Comparison of ENCODE assay signal across 8 cellular contexts in genomic region chr19:18682807-18683108, GRCh38. TPM values are rescaled to one million over a fixed set of nuclear protein-coding genes. Genes with fewer than 3 reads are reported as not detected.
DNase-seq lines count a peak whose midpoint lies in the region; ATAC-seq and TF ChIP-seq lines count a peak whose summit lies in the region.

No MANE protein-coding gene starts in this region.

- H3K27ac ChIP-seq in AG04450 (ENCODE audit: low read depth, low read length) (no peak overlapping the region), IMR-90 (ENCODE audit: insufficient read depth, low read length) (peak overlapping the region; percentile 85), breast epithelium (peak overlapping the region; percentile 83 to 91), muscle layer of colon (ENCODE audit: low read depth, low read length) (no peak overlapping the region)

- H2BK15ac ChIP-seq in IMR-90 (ENCODE audit: low read depth, low read length), result peak overlapping the region; percentile 34; the same call in 1 of the 3 replicates

- WGBS in IMR-90 (ENCODE audit: extremely low coverage in 2 of 2, insufficient read length in 1 of 2), 2 experiments, result no CpG with 5 or more reads among the region's 8 CpGs

- H2BK5ac ChIP-seq in IMR-90 (ENCODE audit: low read depth, low read length, poor library complexity, severe bottlenecking), result peak overlapping the region; percentile 61

- intact Hi-C loops in IMR-90 (cut with micrococcal nuclease) (no loop called here), breast epithelium (cut with DNase I; ENCODE audit: low total_unique reads) (loop anchor here (1.0 to 5.0 kb wide), 2 partner anchors 24 to 1360 kb away; no protein-coding TSS in a partner anchor)

- TF ChIP-seq CTCF in AG04450 (IDR thresholded peaks at IDR 0.05; ENCODE audit: low read depth, low read length), result no peak
- TF ChIP-seq CTCF in IMR-90 (conservative IDR thresholded peaks at IDR 0.05; ENCODE audit: low read depth, low read length), result no peak
- TF ChIP-seq CTCF in breast epithelium (IDR thresholded peaks at IDR 0.05), result no peak

- peak overlapping the region; percentile 91 for H3K4ac ChIP-seq in IMR-90 (ENCODE audit: low read depth, low read length)

- peak overlapping the region; percentile 72; the same call in 1 of the 2 replicates for H3K23ac ChIP-seq in IMR-90 (ENCODE audit: low read depth, low read length)

- in situ Hi-C loops in IMR-90 (cut with MboI; ENCODE audit: low sequenced_read_pairs), result no loop called here

- BruUV-seq in IMR-90 (replicated peaks; lab: Mats Ljungman, UMichigan), result no TSS peak

- H4K20me1 ChIP-seq in IMR-90 (ENCODE audit: insufficient read depth, low read length), result peaks cover 28% of the 10 kb centered on the region

- H2BK20ac ChIP-seq in IMR-90 (ENCODE audit: low read depth, low read length), result 0 out of 2 replicates have a peak overlapping the region, but pooled peaks have one; percentile 20

- peak overlapping the region; percentile 96 for H3K14ac ChIP-seq in IMR-90 (replicated peaks; ENCODE audit: low read depth, low read length)

- H3K4me3 ChIP-seq in AG04450 (ENCODE audit: low read depth, low read length), result peak overlapping the region; percentile 59
- H3K4me3 ChIP-seq in IMR-90 (ENCODE audit: insufficient read depth, low read depth, low read length), result peak overlapping the region; percentile 53
- H3K4me3 ChIP-seq in breast epithelium, result peak overlapping the region; percentile 53 to 88 (median 56)
- H3K4me3 ChIP-seq in muscle layer of colon (ENCODE audit: low read depth in 1 of 2, low read length in 2 of 2), result peak overlapping the region; percentile 50 to 55

- H3K36me3 ChIP-seq in IMR-90 (ENCODE audit: control insufficient read depth, insufficient read depth, low read length) (no peaks in the 10 kb centered on the region), breast epithelium (no peaks in the 10 kb centered on the region), muscle layer of colon (ENCODE audit: insufficient read depth, low read length) (no peaks in the 10 kb centered on the region)

- DNase-seq in AG04450 (ENCODE audit: low read depth, low spot score) (no peak), IMR-90 (no peak), breast epithelium (ENCODE audit: low spot score in 2 of 2) (no peak), NCI-H2227 (lab: John Stamatoyannopoulos, UW; ENCODE audit: unreplicated experiment) (no peak), NCI-H2029 (lab: John Stamatoyannopoulos, UW) (no peak), mesenteric fat pad (ENCODE audit: low spot score) (no peak)

- no peak for TF ChIP-seq RAD21 in IMR-90 (IDR thresholded peaks at IDR 0.05; ENCODE audit: low read length)

- H3K4me1 ChIP-seq in IMR-90 (ENCODE audit: control insufficient read depth, insufficient read depth, low read length) (peaks cover 25% of the 10 kb centered on the region), breast epithelium (peaks cover 0 to 6% of the 10 kb centered on the region in 2 donors), muscle layer of colon (ENCODE audit: insufficient read depth, low read length) (peaks cover 25% of the 10 kb centered on the region)

- peak overlapping the region; percentile 56; the same call in 1 of the 2 replicates for H3K18ac ChIP-seq in IMR-90 (ENCODE audit: low read depth, low read length)

- H3K79me1 ChIP-seq in IMR-90 (ENCODE audit: low read depth in 1 of 2, low read length in 2 of 2), result peaks cover 24 to 40% of the 10 kb centered on the region in 2 experiments

- H2AK5ac ChIP-seq in IMR-90 (ENCODE audit: low read depth, low read length), result peak overlapping the region; percentile 76

- dilution Hi-C loops in IMR-90 (cut with HindIII; ENCODE audit: low sequenced_read_pairs, unreplicated experiment), result no loop called here

- peak overlapping the region; percentile 75 to 98 for H4K8ac ChIP-seq in IMR-90 (ENCODE audit: low read depth in 2 of 2, low read length in 2 of 2)

- CTCF ChIA-PET in AG04450 (lab: Charles Lee) (interaction anchor here (1.5 kb wide), 1 partner anchor 164 kb away, joined by 3 read pairs; no protein-coding TSS in a partner anchor), IMR-90 (lab: Yijun Ruan, JAX) (no interaction called here)

- ATAC-seq in IMR-90 (ENCODE audit: low read depth) (no peak), HG03460 (IDR thresholded peaks at IDR 0.05; ENCODE audit: unreplicated experiment) (no peak)

- H4K91ac ChIP-seq in IMR-90 (ENCODE audit: insufficient read depth, low read depth, low read length), result peak overlapping the region; percentile 67

- peak overlapping the region; percentile 86 for H2AK9ac ChIP-seq in IMR-90 (replicated peaks; ENCODE audit: low read depth, low read length, poor library complexity)

- H4K5ac ChIP-seq in IMR-90 (ENCODE audit: low read depth, low read length), result peak overlapping the region; percentile 75

- TF ChIP-seq POLR2A in IMR-90 (IDR thresholded peaks at IDR 0.05; ENCODE audit: low read depth, low read length) (no peak), breast epithelium (IDR thresholded peaks at IDR 0.05) (no peak)

- POLR2A ChIA-PET in AG04450 (lab: Yijun Ruan, JAX), result interaction anchor here (0.6 kb wide), 2 partner anchors 83 to 392 kb away, joined by 3 to 4 read pairs; no protein-coding TSS in a partner anchor
- POLR2A ChIA-PET in IMR-90 (lab: Charles Lee; ENCODE audit: unreplicated experiment), result interaction anchor here (0.6 kb wide), 1 partner anchor 536 kb away, joined by 3 read pairs; no protein-coding TSS in a partner anchor

- H3K56ac ChIP-seq in IMR-90 (ENCODE audit: extremely low read depth, insufficient read depth, low read length), result peak overlapping the region; percentile 29; the same call in 1 of the 2 replicates

- H3K9me3 ChIP-seq in AG04450 (ENCODE audit: control insufficient read depth, insufficient read depth, low read length) (no peaks in the 10 kb centered on the region), IMR-90 (ENCODE audit: control insufficient read depth, insufficient read depth, low read length) (no peaks in the 10 kb centered on the region), breast epithelium (no peaks in the 10 kb centered on the region), muscle layer of colon (ENCODE audit: low read length) (no peaks in the 10 kb centered on the region)

- H3K27me3 ChIP-seq in AG04450 (ENCODE audit: control insufficient read depth, insufficient read depth, low read length) (no peaks in the 10 kb centered on the region), IMR-90 (ENCODE audit: control insufficient read depth, insufficient read depth, low read length) (no peaks in the 10 kb centered on the region), breast epithelium (no peaks in the 10 kb centered on the region), muscle layer of colon (ENCODE audit: control insufficient read depth in 1 of 2, insufficient read depth in 2 of 2, low read length in 2 of 2) (no peaks in the 10 kb centered on the region)

- peak overlapping the region; percentile 88 for H3K4me2 ChIP-seq in IMR-90 (ENCODE audit: low read depth, low read length)

- peaks cover 20% of the 10 kb centered on the region for H3K9me1 ChIP-seq in IMR-90 (ENCODE audit: insufficient read depth, low read length)

- H2AFZ ChIP-seq in IMR-90 (replicated peaks; ENCODE audit: low read length, poor library complexity), result peak overlapping the region; percentile 91

- H3K9ac ChIP-seq in IMR-90 (ENCODE audit: low read depth, low read length), result peak overlapping the region; percentile 71; the same call in 1 of the 2 replicates
- H3K9ac ChIP-seq in muscle layer of colon (ENCODE audit: low read length), result no peak overlapping the region

- peak overlapping the region; percentile 63 for H2BK120ac ChIP-seq in IMR-90 (ENCODE audit: low read depth, low read length)

TF ChIP-seq in IMR-90, 13 proteins besides CTCF, POLR2A, EP300 and RAD21:
- TF ChIP-seq MAZ (IDR thresholded peaks at IDR 0.05; ENCODE audit: borderline replicate concordance, low read depth, low read length) (no peak), SMC3 (IDR thresholded peaks at IDR 0.05; ENCODE audit: low read depth, low read length) (no peak), MAFK (IDR thresholded peaks at IDR 0.05; ENCODE audit: low read depth, low read length) (no peak), RFX5 (IDR thresholded peaks at IDR 0.05; ENCODE audit: low read depth, low read length) (no peak)

RNA-seq across cellular contexts. Expression of gene CRTC1, which starts 0.7 kb away (rescaled TPM):
- polyA plus RNA-seq in AG04450 (2011; rRNA removed) (1.0 and 1.4 TPM in 2 replicates), IMR-90 (2012; rRNA removed) (5.7 and 6.5 TPM in 2 replicates)
- polyA minus RNA-seq in AG04450 (2011; rRNA and poly(A)+ RNA removed), result 0.97 and 1.00 TPM in 2 replicates
- total RNA-seq in IMR-90 (2012; rRNA removed) (0.18 and 0.28 TPM in 2 replicates), breast epithelium (1 to 10 TPM; 4.8 to 6.1 (median 5.9) TPM), mesenteric fat pad (13.9 TPM)
- polyA plus RNA-seq in IMR-90 (2012; cell fraction: cytosol; rRNA removed), result 3.1 and 6.8 TPM in 2 replicates
- 28.3 and 53.7 TPM in 2 replicates for polyA plus RNA-seq in IMR-90 (2012; cell fraction: nucleus; rRNA removed; ENCODE audit: low replicate concordance)

RNA-seq across cellular contexts. Expression of gene KLHL26, which starts 45.9 kb away (rescaled TPM):
- polyA plus RNA-seq in AG04450 (2011; rRNA removed), result 1.2 and 3.8 TPM in 2 replicates
- polyA minus RNA-seq in AG04450 (2011; rRNA and poly(A)+ RNA removed), result 0.87 and 1.7 TPM in 2 replicates
- total RNA-seq in IMR-90 (2012; rRNA removed), result 0.28 and 2.2 TPM in 2 replicates
- 4.7 and 5.8 TPM in 2 replicates for polyA plus RNA-seq in IMR-90 (2012; rRNA removed)
- 1.9 and 3.3 TPM in 2 replicates for polyA plus RNA-seq in IMR-90 (2012; cell fraction: cytosol; rRNA removed)
- 2.6 and 6.8 TPM in 2 replicates for polyA plus RNA-seq in IMR-90 (2012; cell fraction: nucleus; rRNA removed; ENCODE audit: low replicate concordance)
- 10 to 100 TPM in 2 of 3 donors, 1 to 10 TPM in 1; 7.0 to 18.1 (median 14.7) TPM for total RNA-seq in breast epithelium
- total RNA-seq in mesenteric fat pad, result 17.1 TPM

Comparison
In these comparisons a context has a peak if more than half of its experiments do, and no peak if none do; other contexts are left out.
1. H3K27ac ChIP-seq: peak in IMR-90 (single experiment) and breast epithelium (2 of 2); none in AG04450 (single experiment) and muscle layer of colon (single experiment).
2. Peak in every context shown above with its lines, with median percentiles within 50 percentile points of each other: H3K4me3 ChIP-seq.